In the genomic region with DNA sequence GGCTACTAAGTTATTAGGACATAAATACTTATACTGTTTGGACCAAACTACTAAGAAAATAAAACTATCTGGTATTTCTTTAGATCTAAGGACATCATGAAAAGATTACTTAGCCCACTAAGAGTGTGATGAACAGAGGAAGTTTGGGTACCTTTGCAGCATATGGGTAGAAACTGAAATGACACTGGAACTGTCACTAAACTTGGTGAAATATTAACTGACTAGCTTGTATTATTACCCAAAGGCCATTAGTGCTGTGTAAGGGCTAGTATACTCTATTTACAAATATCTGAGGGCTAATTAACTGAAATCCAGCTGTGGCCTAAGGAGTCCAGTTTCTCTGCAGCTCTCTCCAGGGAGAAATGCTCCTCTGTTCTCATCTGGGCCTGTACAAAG, we compare ENCODE assay signal across 17 cellular contexts. TPM values are rescaled to one million over a fixed set of nuclear protein-coding genes. Genes with fewer than 3 reads are reported as not detected.
A peak's percentile ranks its signal among the peaks of the same experiment; 100 is the strongest.
DNase-seq lines count a peak whose midpoint lies in the region; ATAC-seq and TF ChIP-seq lines count a peak whose summit lies in the region.
"Had no signal": no experiment of that assay in that cellular context is flagged by ENCODE, and none has a peak within 500 bp of the region (broad histone marks: within the 10 kb centered on the region; RNA-seq: fewer than 3 reads in every experiment).

No MANE protein-coding gene starts in this region.

- TF ChIP-seq CTCF in WTC11 (IDR thresholded peaks at IDR 0.05) (no peak), OCI-LY7 (conservative IDR thresholded peaks at IDR 0.05; ENCODE audit: low read length) (no peak)
- TF ChIP-seq CTCF in CD4-positive, alpha-beta T cell (IDR thresholded peaks at IDR 0.05), result no peak

- POLR2A ChIA-PET in WTC11 (lab: Charles Lee) (interaction anchor here (0.5 kb wide), 1 partner anchor 16 kb away, joined by 4 read pairs; no protein-coding TSS in a partner anchor), OCI-LY7 (lab: Charles Lee) (interaction anchor here (0.6 to 2.6 kb wide), 4 partner anchors 9 to 132 kb away, joined by 3 to 13 read pairs (median 3); no protein-coding TSS in a partner anchor)
- POLR2A ChIA-PET in CD4-positive, alpha-beta T cell (lab: Charles Lee), result no interaction called here

- no peak overlapping the region for H3K4me3 ChIP-seq in OCI-LY7 (ENCODE audit: low read depth, low read length, poor library complexity, severe bottlenecking)
- H3K4me3 ChIP-seq: BLaER1 had no signal

- H3K4me1 ChIP-seq in OCI-LY7 (ENCODE audit: insufficient read depth, low read length, poor library complexity, severe bottlenecking), result no peaks in the 10 kb centered on the region
- H3K4me1 ChIP-seq: BLaER1 had no signal

- CTCF ChIA-PET in WTC11 (lab: Charles Lee), result no interaction called here
- CTCF ChIA-PET in OCI-LY7 (lab: Charles Lee; ENCODE audit: unreplicated experiment), result no interaction called here
- CTCF ChIA-PET in CD4-positive, alpha-beta T cell (lab: Charles Lee), result no interaction called here

- H3K9me2 ChIP-seq in OCI-LY7 (ENCODE audit: insufficient read depth, low read length), result no peaks in the 10 kb centered on the region

- H3K27me3 Mint-ChIP-seq in WTC11 (ENCODE audit: low read depth), result no peaks in the 10 kb centered on the region
- H3K27me3 Mint-ChIP-seq in CD4-positive, alpha-beta T cell, result no peaks in the 10 kb centered on the region
- H3K27me3 Mint-ChIP-seq: activated CD4-positive, alpha-beta T cell treated with anti-CD3 and anti-CD28 coated beads for 36 hours; central memory CD8-positive, alpha-beta T cell; stimulated activated naive CD8-positive, alpha-beta T cell treated with anti-CD3 and anti-CD28 coated beads, Interleukin-15, Interleukin-2, amounts not matched to agents 100 ng/mL and 50 ng/mL, for 24 hours had no signal

- no peak overlapping the region for H2AFZ ChIP-seq in OCI-LY7 (ENCODE audit: low read length)

- peak; percentile 100 for ATAC-seq in GM18861 (IDR thresholded peaks at IDR 0.05; ENCODE audit: unreplicated experiment)
- peak; percentile 96 for ATAC-seq in GM21528 (IDR thresholded peaks at IDR 0.05; ENCODE audit: low FRiP score, unreplicated experiment)
- peak; percentile 98 for ATAC-seq in HG03064 (IDR thresholded peaks at IDR 0.05; ENCODE audit: low read depth, unreplicated experiment)
- no peak for ATAC-seq in WTC11
- no peak for ATAC-seq in left cardiac atrium
- no peak for ATAC-seq in CD4-positive, alpha-beta T cell (ENCODE audit: poor library complexity)
- ATAC-seq: activated CD4-positive, alpha-beta T cell treated with anti-CD3 and anti-CD28 coated beads for 36 hours had no signal

- intact Hi-C loops in OCI-LY7 (cut with micrococcal nuclease; ENCODE audit: unreplicated experiment), result no loop called here
- intact Hi-C loops in left cardiac atrium (cut with DNase I), result loop anchor here in 1 of 2 donors (10.0 kb wide), 1 partner anchor 50 kb away; no protein-coding TSS in a partner anchor
- intact Hi-C loops in CD4-positive, alpha-beta T cell (cut with DNase I, micrococcal nuclease), result no loop called here

- H3K27ac Mint-ChIP-seq in WTC11, result peak overlapping the region; percentile 26
- no peak overlapping the region for H3K27ac Mint-ChIP-seq in CD4-positive, alpha-beta T cell
- H3K27ac Mint-ChIP-seq: activated CD4-positive, alpha-beta T cell treated with anti-CD3 and anti-CD28 coated beads for 36 hours; stimulated activated naive CD8-positive, alpha-beta T cell treated with anti-CD3 and anti-CD28 coated beads, Interleukin-15, Interleukin-2, amounts not matched to agents 100 ng/mL and 50 ng/mL, for 24 hours had no signal

- peaks cover 13% of the 10 kb centered on the region for H3K9me3 Mint-ChIP-seq in WTC11
- H3K9me3 Mint-ChIP-seq in CD4-positive, alpha-beta T cell, result no peaks in the 10 kb centered on the region
- H3K9me3 Mint-ChIP-seq: central memory CD8-positive, alpha-beta T cell; stimulated activated naive CD8-positive, alpha-beta T cell treated with anti-CD3 and anti-CD28 coated beads, Interleukin-15, Interleukin-2, amounts not matched to agents 100 ng/mL and 50 ng/mL, for 24 hours had no signal

- no peak for DNase-seq in WTC11 (ENCODE audit: low spot score)
- no peak for DNase-seq in OCI-LY7 (ENCODE audit: low spot score)
- DNase-seq in 8988T, result no peak
- no peak for DNase-seq in left cardiac atrium
- no peak for DNase-seq in CD4-positive, alpha-beta T cell
- DNase-seq: activated CD4-positive, alpha-beta T cell treated with anti-CD3 and anti-CD28 coated beads for 36 hours; activated effector memory CD4-positive, alpha-beta T cell treated with anti-CD3 and anti-CD28 coated beads, Interleukin-2, amount 50 U/mL, for 16 hours; NCI-H226; SHP77 treated with DMSO at 0.1 percent for 48 hours; stimulated activated CD4-positive, alpha-beta T cell treated with anti-CD3 and anti-CD28 coated beads, Interleukin-1b, Interleukin-23, amount 100 ng/mL, for 48 hours had no signal

- H3K36me3 ChIP-seq in OCI-LY7 (ENCODE audit: insufficient read depth, low read length), result peaks cover 34% of the 10 kb centered on the region
- H3K36me3 ChIP-seq: neutrophil had no signal

- peaks cover 72% of the 10 kb centered on the region for H3K79me2 ChIP-seq in OCI-LY7 (ENCODE audit: insufficient read depth, low read depth, low read length)

- peaks cover 67% of the 10 kb centered on the region for H3K4me1 Mint-ChIP-seq in WTC11
- no peaks in the 10 kb centered on the region for H3K4me1 Mint-ChIP-seq in CD4-positive, alpha-beta T cell (ENCODE audit: low read depth)
- H3K4me1 Mint-ChIP-seq: activated CD4-positive, alpha-beta T cell treated with anti-CD3 and anti-CD28 coated beads for 36 hours; central memory CD8-positive, alpha-beta T cell had no signal

- peaks cover 5% of the 10 kb centered on the region; the same call in 1 of the 2 replicates for H3K9me3 ChIP-seq in OCI-LY7 (ENCODE audit: low read length)
- H3K9me3 ChIP-seq in CD4-positive, alpha-beta T cell (ENCODE audit: control insufficient read depth, low read length), result no peaks in the 10 kb centered on the region
- H3K9me3 ChIP-seq: BLaER1, neutrophil had no signal

- H3K4me3 Mint-ChIP-seq in WTC11, result peak overlapping the region; percentile 22; the same call in 1 of the 2 replicates
- no peak overlapping the region for H3K4me3 Mint-ChIP-seq in CD4-positive, alpha-beta T cell
- H3K4me3 Mint-ChIP-seq: activated CD4-positive, alpha-beta T cell treated with anti-CD3 and anti-CD28 coated beads for 36 hours; central memory CD8-positive, alpha-beta T cell; stimulated activated naive CD8-positive, alpha-beta T cell treated with anti-CD3 and anti-CD28 coated beads, Interleukin-15, Interleukin-2, amounts not matched to agents 100 ng/mL and 50 ng/mL, for 24 hours had no signal

- peaks cover 24% of the 10 kb centered on the region for H3K36me3 Mint-ChIP-seq in WTC11
- H3K36me3 Mint-ChIP-seq in CD4-positive, alpha-beta T cell (ENCODE audit: low read depth), result no peaks in the 10 kb centered on the region

- no TSS peak for BruUV-seq in OCI-LY7 (replicated peaks; lab: Mats Ljungman, UMichigan)

- no peaks in the 10 kb centered on the region for H3K27me3 ChIP-seq in CD4-positive, alpha-beta T cell (ENCODE audit: control insufficient read depth, insufficient read depth, low read length)
- H3K27me3 ChIP-seq: BLaER1, neutrophil had no signal

- H3K27ac ChIP-seq in OCI-LY7 (ENCODE audit: low read depth, low read length, poor library complexity, severe bottlenecking), result no peak overlapping the region
- no peak overlapping the region for H3K27ac ChIP-seq in CD4-positive, alpha-beta T cell (ENCODE audit: low read depth, low read length)
- H3K27ac ChIP-seq: BLaER1, neutrophil had no signal

- H3K4me2 ChIP-seq in OCI-LY7 (ENCODE audit: low read length), result no peak overlapping the region
- H3K4me2 ChIP-seq: BLaER1 had no signal

- H4K20me1 ChIP-seq in OCI-LY7 (ENCODE audit: insufficient read depth, low read length), result peaks cover 17% of the 10 kb centered on the region

TF ChIP-seq in WTC11, 78 proteins besides CTCF, POLR2A, EP300 and RAD21 (continues in another document):
- TF ChIP-seq TCF7 (CRISPR knock-in tag; IDR thresholded peaks at IDR 0.05; ENCODE audit: low read depth) (no peak), TEAD1 (CRISPR knock-in tag; IDR thresholded peaks at IDR 0.05) (no peak), CREB1 (CRISPR knock-in tag; IDR thresholded peaks at IDR 0.05) (no peak), ETV6 (CRISPR knock-in tag; IDR thresholded peaks at IDR 0.05) (no peak), NR3C1 (CRISPR knock-in tag; conservative IDR thresholded peaks at IDR 0.05; ENCODE audit: low read depth) (no peak), GTF2I (CRISPR knock-in tag; conservative IDR thresholded peaks at IDR 0.05) (no peak)
- TF ChIP-seq, protein P1, sequence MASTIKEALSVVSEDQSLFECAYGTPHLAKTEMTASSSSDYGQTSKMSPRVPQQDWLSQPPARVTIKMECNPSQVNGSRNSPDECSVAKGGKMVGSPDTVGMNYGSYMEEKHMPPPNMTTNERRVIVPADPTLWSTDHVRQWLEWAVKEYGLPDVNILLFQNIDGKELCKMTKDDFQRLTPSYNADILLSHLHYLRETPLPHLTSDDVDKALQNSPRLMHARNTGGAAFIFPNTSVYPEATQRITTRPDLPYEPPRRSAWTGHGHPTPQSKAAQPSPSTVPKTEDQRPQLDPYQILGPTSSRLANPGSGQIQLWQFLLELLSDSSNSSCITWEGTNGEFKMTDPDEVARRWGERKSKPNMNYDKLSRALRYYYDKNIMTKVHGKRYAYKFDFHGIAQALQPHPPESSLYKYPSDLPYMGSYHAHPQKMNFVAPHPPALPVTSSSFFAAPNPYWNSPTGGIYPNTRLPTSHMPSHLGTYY (CRISPR knock-in tag; IDR thresholded peaks at IDR 0.05), result no peak
- TF ChIP-seq, protein P2, sequence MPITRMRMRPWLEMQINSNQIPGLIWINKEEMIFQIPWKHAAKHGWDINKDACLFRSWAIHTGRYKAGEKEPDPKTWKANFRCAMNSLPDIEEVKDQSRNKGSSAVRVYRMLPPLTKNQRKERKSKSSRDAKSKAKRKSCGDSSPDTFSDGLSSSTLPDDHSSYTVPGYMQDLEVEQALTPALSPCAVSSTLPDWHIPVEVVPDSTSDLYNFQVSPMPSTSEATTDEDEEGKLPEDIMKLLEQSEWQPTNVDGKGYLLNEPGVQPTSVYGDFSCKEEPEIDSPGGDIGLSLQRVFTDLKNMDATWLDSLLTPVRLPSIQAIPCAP (CRISPR knock-in tag; IDR thresholded peaks at IDR 0.05), result no peak

RNA-seq across cellular contexts. Expression of a gene that starts 45.5 kb away (rescaled TPM):
- total RNA-seq in WTC11 (2021), result 397 to 512 TPM (median 493 TPM) in 3 replicates
- total RNA-seq in OCI-LY7 (2014; rRNA removed; shearing (Covaris generic)), result 186 and 263 TPM in 2 replicates
- total RNA-seq in OCI-LY7 (2022), result 107 and 110 TPM in 2 replicates
- 10 to 100 TPM; 23.7 to 26.1 TPM for total RNA-seq in left cardiac atrium
- 1 to 10 TPM; 1.6 to 3.2 TPM for total RNA-seq in CD4-positive, alpha-beta T cell

Comparison
In these comparisons a context has a peak if more than half of its experiments do, and no peak if none do; other contexts are left out.
1. ATAC-seq: peak in GM18861 (single experiment), GM21528 (single experiment) and HG03064 (single experiment); none in WTC11 (single experiment), left cardiac atrium (0 of 2) and CD4-positive, alpha-beta T cell (single experiment).
2. RNA of a gene that starts 45.5 kb away (total RNA-seq): 397 to 512 TPM in WTC11, 107 to 263 TPM in OCI-LY7 and 23.7 to 26.1 TPM in left cardiac atrium; 1.6 to 3.2 TPM in CD4-positive, alpha-beta T cell; every median in the first group is over 4 times any median in the second.